In the genomic region with DNA sequence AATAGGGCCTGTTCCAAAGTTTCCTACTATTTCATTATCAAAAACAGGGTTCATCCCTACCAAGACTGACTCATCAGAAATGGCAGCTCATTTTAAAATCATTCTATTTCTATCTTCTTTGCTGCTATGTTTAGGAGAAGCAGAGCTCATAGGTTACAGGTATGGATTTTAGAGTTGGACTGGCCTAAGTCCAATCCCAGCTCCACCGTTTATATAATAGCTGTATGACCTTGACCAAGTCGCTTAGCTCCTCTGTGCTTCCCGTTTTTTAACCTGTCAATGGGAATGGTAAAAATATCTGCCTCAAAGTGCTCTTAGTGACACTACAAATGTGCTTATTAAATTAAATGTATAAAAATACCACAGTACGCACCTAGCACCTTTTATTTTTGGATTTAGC, we compare ENCODE assay signal across 32 cellular contexts.
"Had no signal": no experiment of that assay in that cellular context is flagged by ENCODE, and none has a peak within 500 bp of the region (broad histone marks: within the 10 kb centered on the region; RNA-seq: fewer than 3 reads in every experiment).

No MANE protein-coding gene starts in this region.

- H3K27me3 ChIP-seq: brain microvascular endothelial cell, colonic mucosa, esophagus squamous epithelium, gastroesophageal sphincter had no signal

- H3K27ac ChIP-seq: brain microvascular endothelial cell, colonic mucosa, epithelial cell of prostate, esophagus squamous epithelium, gastroesophageal sphincter, WERI-Rb-1 had no signal

- H3K9me3 ChIP-seq: colonic mucosa, esophagus squamous epithelium, gastroesophageal sphincter had no signal

- DNase-seq: activated B cell treated with CpG ODN at 0.5 μM for 24 hours; activated CD4-positive, alpha-beta T cell treated with anti-CD3 and anti-CD28 coated beads for 48 hours; activated CD4-positive, alpha-beta T cell treated with anti-CD3 and anti-CD28 coated beads, Interleukin-2, amount 50 U/mL, for 1 hour; activated CD4-positive, alpha-beta T cell treated with anti-CD3 and anti-CD28 coated beads, Interleukin-2, amount 50 U/mL, for 48 hours; activated CD8-positive, alpha-beta memory T cell treated with anti-CD3 and anti-CD28 coated beads for 24 hours; activated CD8-positive, alpha-beta T cell treated with anti-CD3 and anti-CD28 coated beads for 36 hours; activated effector memory CD4-positive, alpha-beta T cell treated with Interleukin-2 at 50 U/mL for 16 hours; activated gamma-delta T cell treated with Interleukin-2 at 50 U/mL for 16 hours; activated naive CD4-positive, alpha-beta T cell treated with anti-CD3 and anti-CD28 coated beads, Interleukin-2, amount 50 U/mL, for 16 hours; activated naive CD4-positive, alpha-beta T cell treated with Interleukin-2 at 50 U/mL for 16 hours; activated T-cell treated with anti-CD3 and anti-CD28 coated beads, Interleukin-2, amount 50 U/mL, for 4 hours; amniotic stem cell; anterior cingulate cortex; brain microvascular endothelial cell; central memory CD4-positive, alpha-beta T cell; cerebellar nuclear complex; colonic mucosa; effector CD8-positive, alpha-beta T cell; esophagus squamous epithelium; foreskin melanocyte; T-helper 1 cell; T-helper 17 cell; T1000; WERI-Rb-1 had no signal

- FAIRE-seq: astrocyte, bronchial epithelial cell, endometrium, endothelial cell of umbilical vein had no signal

- ATAC-seq: activated CD4-positive, CD25-positive, alpha-beta regulatory T cell treated with anti-CD3 and anti-CD28 coated beads, Interleukin-2, amount 50 U/mL, for 24 hours; activated CD8-positive, alpha-beta T cell treated with anti-CD3 and anti-CD28 coated beads for 36 hours; activated T-cell treated with anti-CD3 and anti-CD28 coated beads, Interleukin-2, amount 50 U/mL, for 4 hours; activated T-helper 17 cell treated with anti-CD3 and anti-CD28 coated beads, Interleukin-2, amount 50 U/mL, for 72 hours; gastroesophageal sphincter; T-helper 17 cell had no signal

- H3K4me3 ChIP-seq: colonic mucosa, esophagus squamous epithelium, gastroesophageal sphincter had no signal

- H3K4me1 ChIP-seq: colonic mucosa, esophagus squamous epithelium, gastroesophageal sphincter had no signal

- H3K36me3 ChIP-seq: brain microvascular endothelial cell, colonic mucosa, esophagus squamous epithelium, WERI-Rb-1 had no signal
